18 cellular contexts compared by ENCODE assay signal in genomic region chr4:40986375-40986774, GRCh38.
"Had no signal": no experiment of that assay in that cellular context is flagged by ENCODE, and none has a peak within 500 bp of the region (broad histone marks: within the 10 kb centered on the region; RNA-seq: fewer than 3 reads in every experiment).

No MANE protein-coding gene starts in this region.

- DNase-seq: activated CD4-positive, alpha-beta T cell treated with anti-CD3 and anti-CD28 coated beads, Interleukin-2, amount 10 ng/mL, durations not matched to agents 24 days and 14 days; activated CD8-positive, alpha-beta memory T cell treated with anti-CD3 and anti-CD28 coated beads for 24 hours; activated naive CD4-positive, alpha-beta T cell treated with anti-CD3 and anti-CD28 coated beads, Interleukin-2, amount 10 ng/mL, durations not matched to agents 7 days and 5 days; body of pancreas; erythroblast; left ventricle myocardium superior; pancreas; stomach; T1000; thyroid gland; WERI-Rb-1 had no signal

- H3K4me1 Mint-ChIP-seq: activated CD4-positive, alpha-beta T cell treated with anti-CD3 and anti-CD28 coated beads, Interleukin-2, amount 10 ng/mL, durations not matched to agents 24 days and 14 days; activated naive CD4-positive, alpha-beta T cell treated with anti-CD3 and anti-CD28 coated beads, Interleukin-2, amount 10 ng/mL, durations not matched to agents 7 days and 5 days; activated T-helper 17 cell treated with anti-CD3 and anti-CD28 coated beads, Interleukin-2, amount 50 U/mL, for 72 hours; central memory CD8-positive, alpha-beta T cell had no signal

- H3K36me3 Mint-ChIP-seq: activated naive CD4-positive, alpha-beta T cell treated with anti-CD3 and anti-CD28 coated beads, Interleukin-2, amount 10 ng/mL, durations not matched to agents 7 days and 5 days had no signal

- H3K27me3 Mint-ChIP-seq: activated naive CD4-positive, alpha-beta T cell treated with anti-CD3 and anti-CD28 coated beads, Interleukin-2, amount 10 ng/mL, durations not matched to agents 7 days and 5 days; central memory CD8-positive, alpha-beta T cell; dendritic cell treated with granulocyte-macrophage colony-stimulating factor and Interleukin-4, amounts not matched to agents 40 ng/mL and 50 ng/mL, for 4 days had no signal

- ATAC-seq: activated T-helper 17 cell treated with anti-CD3 and anti-CD28 coated beads, Interleukin-2, amount 50 U/mL, for 72 hours; body of pancreas; left ventricle myocardium superior; pancreas had no signal

- FAIRE-seq: islet of Langerhans, pancreas had no signal

- H3K9me3 Mint-ChIP-seq: activated CD4-positive, alpha-beta T cell treated with anti-CD3 and anti-CD28 coated beads, Interleukin-2, amount 10 ng/mL, durations not matched to agents 24 days and 14 days; activated naive CD4-positive, alpha-beta T cell treated with anti-CD3 and anti-CD28 coated beads, Interleukin-2, amount 10 ng/mL, durations not matched to agents 7 days and 5 days; activated T-helper 17 cell treated with anti-CD3 and anti-CD28 coated beads, Interleukin-2, amount 50 U/mL, for 72 hours; central memory CD8-positive, alpha-beta T cell; dendritic cell treated with granulocyte-macrophage colony-stimulating factor and Interleukin-4, amounts not matched to agents 40 ng/mL and 50 ng/mL, for 4 days; neural crest cell had no signal

- H3K27ac Mint-ChIP-seq: activated CD4-positive, alpha-beta T cell treated with anti-CD3 and anti-CD28 coated beads, Interleukin-2, amount 10 ng/mL, durations not matched to agents 24 days and 14 days; activated naive CD4-positive, alpha-beta T cell treated with anti-CD3 and anti-CD28 coated beads, Interleukin-2, amount 10 ng/mL, durations not matched to agents 7 days and 5 days; activated T-helper 17 cell treated with anti-CD3 and anti-CD28 coated beads, Interleukin-2, amount 50 U/mL, for 72 hours; dendritic cell treated with granulocyte-macrophage colony-stimulating factor and Interleukin-4, amounts not matched to agents 40 ng/mL and 50 ng/mL, for 4 days had no signal

- H3K4me3 Mint-ChIP-seq: activated CD4-positive, alpha-beta T cell treated with anti-CD3 and anti-CD28 coated beads, Interleukin-2, amount 10 ng/mL, durations not matched to agents 24 days and 14 days; activated naive CD4-positive, alpha-beta T cell treated with anti-CD3 and anti-CD28 coated beads, Interleukin-2, amount 10 ng/mL, durations not matched to agents 7 days and 5 days; activated T-helper 17 cell treated with anti-CD3 and anti-CD28 coated beads, Interleukin-2, amount 50 U/mL, for 72 hours; central memory CD8-positive, alpha-beta T cell; dendritic cell treated with granulocyte-macrophage colony-stimulating factor and Interleukin-4, amounts not matched to agents 40 ng/mL and 50 ng/mL, for 4 days; neural crest cell had no signal

- H3K4me3 ChIP-seq: body of pancreas, pancreas, skin epidermis, stomach, thyroid gland, vagina had no signal
